1 cellular context compared by ENCODE assay signal in the genomic region with DNA sequence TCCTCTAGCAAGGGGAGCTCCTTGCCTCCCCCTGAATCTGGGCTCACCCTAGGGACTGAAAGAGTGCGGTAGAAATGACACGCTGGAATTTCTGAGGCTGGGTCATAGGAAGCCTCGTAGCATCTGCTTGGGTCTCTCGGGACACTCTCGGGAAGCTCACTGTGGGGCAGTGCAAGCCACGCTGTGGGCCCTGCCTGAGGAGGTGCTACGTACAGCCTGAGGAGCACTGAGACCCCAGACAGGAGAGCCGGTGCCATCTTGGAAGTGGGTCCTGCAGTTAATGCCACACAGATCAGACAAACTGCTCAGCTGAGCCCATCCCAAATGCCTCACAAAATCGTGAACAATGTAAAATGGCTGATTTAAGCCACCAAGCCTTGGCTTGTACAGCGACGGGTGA.
TF ChIP-seq lines count a peak whose summit lies in the region.

No MANE protein-coding gene starts in this region.

TF ChIP-seq in IMR-90, 13 proteins besides CTCF, POLR2A, EP300 and RAD21:
- TF ChIP-seq, protein P1, sequence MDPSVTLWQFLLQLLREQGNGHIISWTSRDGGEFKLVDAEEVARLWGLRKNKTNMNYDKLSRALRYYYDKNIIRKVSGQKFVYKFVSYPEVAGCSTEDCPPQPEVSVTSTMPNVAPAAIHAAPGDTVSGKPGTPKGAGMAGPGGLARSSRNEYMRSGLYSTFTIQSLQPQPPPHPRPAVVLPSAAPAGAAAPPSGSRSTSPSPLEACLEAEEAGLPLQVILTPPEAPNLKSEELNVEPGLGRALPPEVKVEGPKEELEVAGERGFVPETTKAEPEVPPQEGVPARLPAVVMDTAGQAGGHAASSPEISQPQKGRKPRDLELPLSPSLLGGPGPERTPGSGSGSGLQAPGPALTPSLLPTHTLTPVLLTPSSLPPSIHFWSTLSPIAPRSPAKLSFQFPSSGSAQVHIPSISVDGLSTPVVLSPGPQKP (IDR thresholded peaks at IDR 0.05; ENCODE audit: borderline replicate concordance, low read depth, low read length) = no peak
- no peak for TF ChIP-seq MXI1 (IDR thresholded peaks at IDR 0.05; ENCODE audit: borderline replicate concordance, low read depth, low read length)
- TF ChIP-seq FOS (IDR thresholded peaks at IDR 0.05; ENCODE audit: low read depth, low read length) = no peak
- no peak for TF ChIP-seq MAFK (IDR thresholded peaks at IDR 0.05; ENCODE audit: low read depth, low read length)
- no peak for TF ChIP-seq CHD1 (IDR thresholded peaks at IDR 0.05; ENCODE audit: low read depth, low read length)
- no peak for TF ChIP-seq RCOR1 (IDR thresholded peaks at IDR 0.05; ENCODE audit: insufficient replicate concordance, low read length)
- TF ChIP-seq NFE2L2 (IDR thresholded peaks at IDR 0.05; ENCODE audit: low read depth, low read length) = no peak
- TF ChIP-seq, protein P2, sequence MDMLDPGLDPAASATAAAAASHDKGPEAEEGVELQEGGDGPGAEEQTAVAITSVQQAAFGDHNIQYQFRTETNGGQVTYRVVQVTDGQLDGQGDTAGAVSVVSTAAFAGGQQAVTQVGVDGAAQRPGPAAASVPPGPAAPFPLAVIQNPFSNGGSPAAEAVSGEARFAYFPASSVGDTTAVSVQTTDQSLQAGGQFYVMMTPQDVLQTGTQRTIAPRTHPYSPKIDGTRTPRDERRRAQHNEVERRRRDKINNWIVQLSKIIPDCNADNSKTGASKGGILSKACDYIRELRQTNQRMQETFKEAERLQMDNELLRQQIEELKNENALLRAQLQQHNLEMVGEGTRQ (IDR thresholded peaks at IDR 0.05; ENCODE audit: low read depth, low read length) = no peak
